8 cellular contexts compared by ENCODE assay signal in genomic region chr6:130872250-130873095, GRCh38. TPM values are rescaled to one million over a fixed set of nuclear protein-coding genes. Genes with fewer than 3 reads are reported as not detected.
DNase-seq lines count a peak whose midpoint lies in the region; ATAC-seq and TF ChIP-seq lines count a peak whose summit lies in the region.

No MANE protein-coding gene starts in this region.

- H3K4me3 Mint-ChIP-seq in natural killer cell treated with Interleukin-12 subunit alpha and Interleukin-12 subunit beta and Interleukin-15 and Interleukin-18, amount 100 ng/mL, for 72 hours: no peak overlapping the region

- peaks cover 0 to 4% of the 10 kb centered on the region in 2 donors for H3K4me1 Mint-ChIP-seq in natural killer cell treated with Interleukin-12 subunit alpha and Interleukin-12 subunit beta and Interleukin-15 and Interleukin-18, amount 100 ng/mL, for 72 hours (ENCODE audit: low read depth in 2 of 2)

- H3K4me3 ChIP-seq in esophagus muscularis mucosa: no peak overlapping the region

- H3K36me3 Mint-ChIP-seq in natural killer cell treated with Interleukin-12 subunit alpha and Interleukin-12 subunit beta and Interleukin-15 and Interleukin-18, amount 100 ng/mL, for 72 hours: no peaks in the 10 kb centered on the region

- peaks cover 0 to 29% (median 3%) of the 10 kb centered on the region in 4 donors for H3K36me3 ChIP-seq in esophagus muscularis mucosa

- no peaks in the 10 kb centered on the region for H3K9me3 Mint-ChIP-seq in natural killer cell treated with Interleukin-12 subunit alpha and Interleukin-12 subunit beta and Interleukin-15 and Interleukin-18, amount 100 ng/mL, for 72 hours

- peak; percentile 50 for ATAC-seq in HG02852 (IDR thresholded peaks at IDR 0.05; ENCODE audit: unreplicated experiment)
- no peak for ATAC-seq in natural killer cell treated with Interleukin-12 subunit alpha and Interleukin-12 subunit beta and Interleukin-15 and Interleukin-18, amount 100 ng/mL, for 72 hours
- ATAC-seq in stimulated activated naive CD8-positive, alpha-beta T cell treated with anti-CD3 and anti-CD28 coated beads, Interleukin-15, Interleukin-2, amounts not matched to agents 100 U/mL and 50 U/mL, for 24 hours: no peak

- H3K9me3 ChIP-seq in esophagus muscularis mucosa: no peaks in the 10 kb centered on the region

- DNase-seq in DMS 273 (lab: John Stamatoyannopoulos, UW; ENCODE audit: unreplicated experiment): peak; percentile 75
- DNase-seq in DMS 273 treated with DMSO at 0.1 percent for 48 hours (lab: John Stamatoyannopoulos, UW): no peak
- DNase-seq in NK-92 (lab: John Stamatoyannopoulos, UW; ENCODE audit: unreplicated experiment): peak; percentile 37
- peak; percentile 19 for DNase-seq in activated CD8-positive, alpha-beta memory T cell treated with anti-CD3 and anti-CD28 coated beads, Interleukin-2, amount 50 U/mL, for 1 hour (ENCODE audit: extremely low read depth)
- DNase-seq in esophagus muscularis mucosa (ENCODE audit: extremely low spot score): no peak
- peak; percentile 83 for DNase-seq in natural killer cell treated with Interleukin-12 subunit alpha and Interleukin-12 subunit beta and Interleukin-15 and Interleukin-18, amount 100 ng/mL, for 72 hours (ENCODE audit: low spot score)
- peak; percentile 80 for DNase-seq in stimulated activated naive CD8-positive, alpha-beta T cell treated with anti-CD3 and anti-CD28 coated beads, Interleukin-15, Interleukin-2, amounts not matched to agents 100 U/mL and 50 U/mL, for 24 hours

- no peak for TF ChIP-seq EP300 in esophagus muscularis mucosa (IDR thresholded peaks at IDR 0.05)

- no peak for TF ChIP-seq POLR2A in esophagus muscularis mucosa (IDR thresholded peaks at IDR 0.05; ENCODE audit: low read depth)

- 72% methylated on average over 8 of the region's 8 CpGs for WGBS in esophagus muscularis mucosa

- TF ChIP-seq CTCF in esophagus muscularis mucosa (IDR thresholded peaks at IDR 0.05): peak; percentile 53 to 81 (median 74)

- intact Hi-C loops in esophagus muscularis mucosa (cut with DNase I): loop anchor here (10.0 kb wide), 1 partner anchor 548 kb away; no protein-coding TSS in a partner anchor

- no peak overlapping the region for H3K27ac Mint-ChIP-seq in natural killer cell treated with Interleukin-12 subunit alpha and Interleukin-12 subunit beta and Interleukin-15 and Interleukin-18, amount 100 ng/mL, for 72 hours

- no peaks in the 10 kb centered on the region for H3K4me1 ChIP-seq in esophagus muscularis mucosa

- H3K27ac ChIP-seq in esophagus muscularis mucosa (replicated peaks in 1 of 4): no peak overlapping the region

- H3K27me3 ChIP-seq in esophagus muscularis mucosa: no peaks in the 10 kb centered on the region

- peaks cover 0 to 2% of the 10 kb centered on the region in 2 donors for H3K27me3 Mint-ChIP-seq in natural killer cell treated with Interleukin-12 subunit alpha and Interleukin-12 subunit beta and Interleukin-15 and Interleukin-18, amount 100 ng/mL, for 72 hours

RNA-seq across cellular contexts. Expression of gene SMLR1, which starts 45.3 kb away (rescaled TPM):
- not detected for total RNA-seq in esophagus muscularis mucosa
- not detected for total RNA-seq in natural killer cell treated with Interleukin-12 subunit alpha and Interleukin-12 subunit beta and Interleukin-15 and Interleukin-18, amount 100 ng/mL, for 72 hours

Comparison
In these comparisons a context has a peak if more than half of its experiments do, and no peak if none do; other contexts are left out.
1. DNase-seq: peak in DMS 273 (single experiment), NK-92 (single experiment), activated CD8-positive, alpha-beta memory T cell treated with anti-CD3 and anti-CD28 coated beads, Interleukin-2, amount 50 U/mL, for 1 hour (single experiment), natural killer cell treated with Interleukin-12 subunit alpha and Interleukin-12 subunit beta and Interleukin-15 and Interleukin-18, amount 100 ng/mL, for 72 hours (single experiment) and stimulated activated naive CD8-positive, alpha-beta T cell treated with anti-CD3 and anti-CD28 coated beads, Interleukin-15, Interleukin-2, amounts not matched to agents 100 U/mL and 50 U/mL, for 24 hours (single experiment); none in DMS 273 treated with DMSO at 0.1 percent for 48 hours (single experiment) and esophagus muscularis mucosa (single experiment).